In genomic region chr7:7996568-7996967, GRCh38 we compare ENCODE assay signal across 10 cellular contexts. TPM values are rescaled to one million over a fixed set of nuclear protein-coding genes. Genes with fewer than 3 reads are reported as not detected.
DNase-seq lines count a peak whose midpoint lies in the region; ATAC-seq, FAIRE-seq and TF ChIP-seq lines count a peak whose summit lies in the region.
"Had no signal": no experiment of that assay in that cellular context is flagged by ENCODE, and none has a peak within 500 bp of the region (broad histone marks: within the 10 kb centered on the region; RNA-seq: fewer than 3 reads in every experiment).

No MANE protein-coding gene starts in this region.

- intact Hi-C loops in HepG2 (cut with micrococcal nuclease; ENCODE audit: unreplicated experiment): no loop called here
- intact Hi-C loops in ascending aorta (cut with DNase I): no loop called here

- no peak overlapping the region for H2AFZ ChIP-seq in HepG2 (ENCODE audit: low read length)
- no peak overlapping the region for H2AFZ ChIP-seq in mesenchymal stem cell (ENCODE audit: low read depth, low read length)

- no TSS peak for BruUV-seq in HepG2 (replicated peaks; lab: Mats Ljungman, UMichigan)

- H3K9ac ChIP-seq in HepG2 (ENCODE audit: insufficient read depth, low read depth, low read length): no peak overlapping the region
- no peak overlapping the region for H3K9ac ChIP-seq in mesenchymal stem cell (ENCODE audit: low read length)

- H3K4me3 Mint-ChIP-seq in T-cell: no peak overlapping the region
- H3K4me3 Mint-ChIP-seq: stimulated activated naive B cell treated with anti-CD40 and anti-IgM and Interleukin-4, amounts not matched to agents 10 μg/mL and 1 μg/mL and 100 μg/mL, for 72 hours had no signal

- no peak overlapping the region for H4K91ac ChIP-seq in mesenchymal stem cell (ENCODE audit: low read length)

- CTCF ChIA-PET in T-cell (lab: Charles Lee): no interaction called here
- CTCF ChIA-PET in HepG2 (lab: Yijun Ruan, JAX; ENCODE audit: low intra/inter-chr PET ratio, low total read pairs): no interaction called here

- H3K4me1 ChIP-seq in HepG2 (ENCODE audit: insufficient read depth, low read length): no peaks in the 10 kb centered on the region
- no peaks in the 10 kb centered on the region for H3K4me1 ChIP-seq in BE2C
- H3K4me1 ChIP-seq in ascending aorta: no peaks in the 10 kb centered on the region
- H3K4me1 ChIP-seq in mesenchymal stem cell (ENCODE audit: control insufficient read depth, insufficient read depth, low read depth, low read length): no peaks in the 10 kb centered on the region

- H3K4me1 Mint-ChIP-seq in T-cell: peaks cover 17 to 32% (median 23%) of the 10 kb centered on the region in 3 donors

- H3K27ac ChIP-seq in HepG2 (ENCODE audit: extremely low read length, insufficient read depth, low read length): no peak overlapping the region
- H3K27ac ChIP-seq in ascending aorta: no peak overlapping the region
- H3K27ac ChIP-seq in mesenchymal stem cell (ENCODE audit: low read length, poor library complexity, severe bottlenecking): no peak overlapping the region

- peaks cover 16% of the 10 kb centered on the region for H3K79me1 ChIP-seq in mesenchymal stem cell (replicated peaks; ENCODE audit: low read length, poor library complexity, severe bottlenecking)

- ATAC-seq in T-cell (replicated peaks in 1 of 4) (no peak), HepG2 (no peak)
- ATAC-seq: stimulated activated naive B cell treated with anti-CD40 and anti-IgM and Interleukin-4, amounts not matched to agents 10 μg/mL and 1 μg/mL and 100 μg/mL, for 72 hours had no signal

- in situ Hi-C loops in HepG2 (cut with HindIII; ENCODE audit: extremely low pct_ligation_motif_present, low pct_unique_long_range_greater_than_20kb): no loop called here

- TF ChIP-seq CTCF in HepG2 (CRISPR knock-in tag; IDR thresholded peaks at IDR 0.05): no peak
- TF ChIP-seq CTCF in BE2C (IDR thresholded peaks at IDR 0.05; ENCODE audit: low read depth, low read length): no peak
- TF ChIP-seq CTCF in ascending aorta (IDR thresholded peaks at IDR 0.05): no peak

- no peak overlapping the region for H2BK12ac ChIP-seq in mesenchymal stem cell (ENCODE audit: low read length in 2 of 2)

- peaks cover 5 to 34% (median 23%) of the 10 kb centered on the region in 3 donors for H3K9me3 Mint-ChIP-seq in T-cell

- H3K36me3 ChIP-seq in HepG2 (replicated peaks in 1 of 2; ENCODE audit: control insufficient read depth in 1 of 2, insufficient read depth in 2 of 2, low read length in 2 of 2) (no peaks in the 10 kb centered on the region), BE2C (peaks cover 3% of the 10 kb centered on the region; the same call in 1 of the 2 replicates), ascending aorta (no peaks in the 10 kb centered on the region), mesenchymal stem cell (ENCODE audit: control insufficient read depth in 1 of 2, insufficient read depth in 2 of 2, low read depth in 1 of 2, low read length in 2 of 2) (no peaks in the 10 kb centered on the region)

- H3K36me3 Mint-ChIP-seq in T-cell: peaks cover 30% of the 10 kb centered on the region

- no peak overlapping the region for H2BK120ac ChIP-seq in mesenchymal stem cell (ENCODE audit: low read depth, low read length)

- H2BK5ac ChIP-seq in mesenchymal stem cell (ENCODE audit: low read depth, low read length, poor library complexity, severe bottlenecking): no peak overlapping the region

- H2AK5ac ChIP-seq in mesenchymal stem cell (ENCODE audit: low read length, severe bottlenecking): no peak overlapping the region

- peak; percentile 64 for DNase-seq in DMS53 (lab: John Stamatoyannopoulos, UW)
- no peak for DNase-seq in H54 (ENCODE audit: insufficient read length, low spot score)
- DNase-seq in T-cell: no peak
- DNase-seq in HepG2 (ENCODE audit: low spot score): peak; percentile 4
- no peak for DNase-seq in BE2C
- no peak for DNase-seq in COLO829 (ENCODE audit: low spot score)
- no peak for DNase-seq in ascending aorta (ENCODE audit: low spot score in 2 of 2)
- DNase-seq in mesenchymal stem cell: no peak
- DNase-seq: nucleus accumbens; stimulated activated naive B cell treated with anti-CD40 and anti-IgM and Interleukin-4, amounts not matched to agents 10 μg/mL and 1 μg/mL and 100 μg/mL, for 72 hours had no signal

- H3K27me3 ChIP-seq in HepG2 (ENCODE audit: control insufficient read depth in 1 of 2, insufficient read depth in 2 of 2, low read length in 2 of 2) (no peaks in the 10 kb centered on the region), BE2C (no peaks in the 10 kb centered on the region), ascending aorta (no peaks in the 10 kb centered on the region), mesenchymal stem cell (ENCODE audit: control insufficient read depth in 1 of 2, insufficient read depth in 1 of 2, low read length in 2 of 2) (no peaks in the 10 kb centered on the region)

- H3K9me3 ChIP-seq in HepG2 (ENCODE audit: low read length): peaks cover 20% of the 10 kb centered on the region
- H3K9me3 ChIP-seq in BE2C: no peaks in the 10 kb centered on the region
- H3K9me3 ChIP-seq in ascending aorta: peaks cover 4 to 35% of the 10 kb centered on the region in 2 donors
- H3K9me3 ChIP-seq in mesenchymal stem cell (ENCODE audit: control insufficient read depth, low read length): peaks cover 16% of the 10 kb centered on the region

- H3K4me2 ChIP-seq in HepG2 (ENCODE audit: low read depth, low read length) (no peak overlapping the region), mesenchymal stem cell (ENCODE audit: low read length, poor library complexity, severe bottlenecking) (no peak overlapping the region)

- H3K18ac ChIP-seq in mesenchymal stem cell (ENCODE audit: low read depth in 1 of 2, low read length in 2 of 2): peak overlapping the region in 1 of 2 experiments; percentile 21

- H3K4me3 ChIP-seq in HepG2 (replicated peaks in 1 of 3; ENCODE audit: insufficient read depth in 1 of 3, low read depth in 2 of 3, low read length in 3 of 3) (no peak overlapping the region), BE2C (ENCODE audit: low read depth, low read length) (no peak overlapping the region), ascending aorta (no peak overlapping the region), mesenchymal stem cell (ENCODE audit: insufficient read depth in 1 of 2, low read depth in 1 of 2, low read length in 2 of 2) (no peak overlapping the region)

- H4K20me1 ChIP-seq in HepG2 (ENCODE audit: insufficient read depth, low read length): no peaks in the 10 kb centered on the region

- H3K4ac ChIP-seq in mesenchymal stem cell (ENCODE audit: low read depth in 1 of 2, low read length in 2 of 2): no peak overlapping the region

- TF ChIP-seq EP300 in HepG2 (IDR thresholded peaks at IDR 0.05; ENCODE audit: low read depth in 2 of 2, low read length in 2 of 2) (no peak), HepG2 (CRISPR knock-in tag; IDR thresholded peaks at IDR 0.05; ENCODE audit: borderline replicate concordance) (no peak)

- no peak for TF ChIP-seq RAD21 in HepG2 (CRISPR knock-in tag; IDR thresholded peaks at IDR 0.05)

- H4K8ac ChIP-seq in mesenchymal stem cell (ENCODE audit: low read length): no peak overlapping the region

- peak overlapping the region; percentile 57 to 71 for H3K27ac Mint-ChIP-seq in T-cell
- H3K27ac Mint-ChIP-seq: stimulated activated naive B cell treated with anti-CD40 and anti-IgM and Interleukin-4, amounts not matched to agents 10 μg/mL and 1 μg/mL and 100 μg/mL, for 72 hours had no signal

- H2BK15ac ChIP-seq in mesenchymal stem cell (ENCODE audit: low read depth, poor library complexity, severe bottlenecking): no peak overlapping the region

- FAIRE-seq in H54 (lab: Jason Lieb, UNC) (peak; percentile 88), HepG2 (lab: Jason Lieb, UNC) (peak; percentile 18)

- no peak overlapping the region for H3K14ac ChIP-seq in mesenchymal stem cell (ENCODE audit: low read length in 2 of 2)

- H3K27me3 Mint-ChIP-seq in T-cell: no peaks in the 10 kb centered on the region
- H3K27me3 Mint-ChIP-seq: stimulated activated naive B cell treated with anti-CD40 and anti-IgM and Interleukin-4, amounts not matched to agents 10 μg/mL and 1 μg/mL and 100 μg/mL, for 72 hours had no signal

- no peak overlapping the region for H3K23ac ChIP-seq in mesenchymal stem cell (ENCODE audit: low read length in 2 of 2)

- TF ChIP-seq POLR2A in H54 (IDR thresholded peaks at IDR 0.05; ENCODE audit: low read depth, low read length): no peak
- no peak for TF ChIP-seq POLR2A in HepG2 (IDR thresholded peaks at IDR 0.05; ENCODE audit: insufficient read depth in 1 of 2, low read depth in 2 of 2, low read length in 2 of 2)

- POLR2A ChIA-PET in T-cell (lab: Charles Lee): interaction anchor here in 1 of 2 donors (0.7 to 1.2 kb wide), 3 partner anchors 9 to 26 kb away, joined by 3 to 4 read pairs (median 3); no protein-coding TSS in a partner anchor
- POLR2A ChIA-PET in HepG2 (lab: Yijun Ruan, JAX): no interaction called here

- H3K79me2 ChIP-seq in HepG2 (ENCODE audit: insufficient read depth, low read length): no peaks in the 10 kb centered on the region

RNA-seq across cellular contexts. Expression of gene GLCCI1, which starts 28.0 kb away (rescaled TPM):
- 10 to 100 TPM; 30.6 to 51.5 (median 38.0) TPM for total RNA-seq in T-cell
- 1.6 and 1.7 TPM in 2 replicates for total RNA-seq in HepG2 (2016; rRNA removed; fragmentation: Illumina TruSeq; extraction: Trizol)
- 2.2 and 2.6 TPM in 2 replicates for total RNA-seq in HepG2 (2016; cell fraction: cytosol; rRNA removed; fragmentation: Illumina TruSeq; extraction: Trizol; ENCODE audit: low read depth)
- total RNA-seq in HepG2 (2016; cell fraction: insoluble cytoplasmic fraction; rRNA removed; fragmentation: Illumina TruSeq; extraction: Trizol): 1.4 and 1.5 TPM in 2 replicates
- total RNA-seq in HepG2 (2016; cell fraction: membrane; rRNA removed; fragmentation: Illumina TruSeq; extraction: Trizol): 1.0 and 1.1 TPM in 2 replicates
- total RNA-seq in HepG2 (2016; cell fraction: nucleus; rRNA removed; fragmentation: Illumina TruSeq; extraction: Trizol): 2.8 and 5.0 TPM in 2 replicates
- 1.3 and 2.2 TPM in 2 replicates for polyA plus RNA-seq in HepG2 (2011; rRNA removed)
- 0.87 and 2.0 TPM in 2 replicates for polyA plus RNA-seq in HepG2 (2011; cell fraction: cytosol; rRNA removed)
- polyA plus RNA-seq in HepG2 (2011; cell fraction: nucleus; rRNA removed): 1.8 and 2.8 TPM in 2 replicates
- 2.4 and 3.0 TPM in 2 replicates for polyA plus RNA-seq in HepG2 (2012)
- 0.10 and 0.17 TPM in 2 replicates for polyA plus RNA-seq in HepG2 (2016; cell fraction: cytosol; fragmentation: Illumina TruSeq; extraction: Trizol; ENCODE audit: low read depth)
- polyA plus RNA-seq in HepG2 (2016; cell fraction: insoluble cytoplasmic fraction; fragmentation: Illumina TruSeq; extraction: Trizol; ENCODE audit: low read depth): 1.5 and 2.1 TPM in 2 replicates
- 0.37 and 0.43 TPM in 2 replicates for polyA plus RNA-seq in HepG2 (2016; cell fraction: membrane; fragmentation: Illumina TruSeq; extraction: Trizol; ENCODE audit: low read depth)
- polyA plus RNA-seq in HepG2 (2016; cell fraction: nucleus; fragmentation: Illumina TruSeq; extraction: Trizol; ENCODE audit: insufficient read depth, low read depth): 2.3 and 4.0 TPM in 2 replicates
- polyA minus RNA-seq in HepG2 (2011; rRNA and poly(A)+ RNA removed; ENCODE audit: low replicate concordance): 4.7 and 114 TPM in 2 replicates
- polyA minus RNA-seq in HepG2 (2011; cell fraction: cytosol; rRNA and poly(A)+ RNA removed): 3.2 and 3.4 TPM in 2 replicates
- polyA minus RNA-seq in HepG2 (2011; cell fraction: nucleus; rRNA and poly(A)+ RNA removed): 14.8 and 17.7 TPM in 2 replicates
- 21.2 TPM for polyA plus RNA-seq in BE2C (2012; ENCODE audit: insufficient read depth, insufficient read length, low read depth)
- 0.21 TPM for total RNA-seq in ascending aorta
- 13.5 TPM for polyA plus RNA-seq in mesenchymal stem cell (2013, experiment 1 of 2)
- 15.6 TPM for polyA plus RNA-seq in mesenchymal stem cell (2013, experiment 2 of 2)

Comparison
In these comparisons a context has a peak if more than half of its experiments do, and no peak if none do; other contexts are left out.
1. DNase-seq: peak in DMS53 (single experiment) and HepG2 (single experiment); none in H54 (single experiment), T-cell (0 of 34), BE2C (single experiment), COLO829 (single experiment), ascending aorta (0 of 2) and mesenchymal stem cell (single experiment).
2. RNA of gene GLCCI1, which starts 28.0 kb away (total RNA-seq): 30.6 to 51.5 TPM in T-cell; 1.0 to 5.0 TPM in HepG2 and 0.21 TPM in ascending aorta (single experiment); every median in the first group is over 4 times any median in the second.